8 cellular contexts compared by ENCODE assay signal in the genomic region with DNA sequence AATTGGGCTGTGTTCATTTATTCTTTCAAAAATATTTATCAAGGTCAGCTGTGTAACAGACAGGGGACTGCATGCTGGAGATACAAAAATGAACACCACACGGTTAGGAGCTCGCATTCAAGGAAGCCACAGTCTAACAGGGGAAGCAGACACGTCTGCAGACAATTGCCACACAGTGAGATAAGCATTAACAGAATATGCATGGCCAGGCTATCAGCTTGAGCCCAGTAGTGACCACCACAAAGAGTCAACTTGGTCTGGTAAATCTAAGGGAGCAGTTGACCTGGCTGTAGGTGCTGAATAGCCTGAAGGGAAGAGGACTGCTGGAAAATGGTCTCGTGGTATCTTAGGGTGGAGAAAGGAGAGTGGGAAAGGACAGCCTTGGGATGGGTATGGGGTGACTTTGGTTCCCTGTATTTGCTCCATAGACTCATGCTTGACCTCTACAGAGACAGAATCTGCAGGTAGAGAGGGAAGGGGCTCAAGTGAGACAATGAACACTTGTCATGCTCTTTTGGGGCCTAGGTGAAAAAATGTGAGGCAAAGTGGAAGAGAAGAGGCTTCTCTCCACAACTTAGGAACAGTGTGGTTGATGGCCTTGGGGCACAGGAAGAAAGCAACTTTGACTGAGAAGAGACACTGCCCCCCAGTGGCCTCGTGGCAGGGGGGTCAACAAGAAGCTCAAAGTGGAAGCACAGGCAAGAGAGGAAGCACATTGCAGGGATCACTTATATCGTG. TPM values are rescaled to one million over a fixed set of nuclear protein-coding genes. Genes with fewer than 3 reads are reported as not detected.
A peak's percentile ranks its signal among the peaks of the same experiment; 100 is the strongest.
DNase-seq lines count a peak whose midpoint lies in the region; ATAC-seq and TF ChIP-seq lines count a peak whose summit lies in the region.

No MANE protein-coding gene starts in this region.

- H3K36me3 ChIP-seq in vagina: no peaks in the 10 kb centered on the region

- intact Hi-C loops in posterior vena cava (cut with DNase I): loop anchor here in 1 of 2 donors (2.0 kb wide), 1 partner anchor 181 kb away; no protein-coding TSS in a partner anchor
- intact Hi-C loops in vagina (cut with DNase I): loop anchor here (2.0 to 5.0 kb wide), 2 partner anchors 181 to 695 kb away; no protein-coding TSS in a partner anchor

- TF ChIP-seq POLR2A in vagina (IDR thresholded peaks at IDR 0.05): no peak

- H3K9me3 ChIP-seq in vagina: no peaks in the 10 kb centered on the region

- H3K27ac ChIP-seq in vagina: no peak overlapping the region

- no peaks in the 10 kb centered on the region for H3K4me1 ChIP-seq in vagina

- no peak overlapping the region for H3K4me3 ChIP-seq in vagina

- peak in 2 of 3 experiments; percentile 26 to 48 for TF ChIP-seq CTCF in vagina (IDR thresholded peaks at IDR 0.05)

- peak; percentile 64 for ATAC-seq in GM21717 (IDR thresholded peaks at IDR 0.05; ENCODE audit: unreplicated experiment)

- DNase-seq in COLO829 (ENCODE audit: low spot score): peak; percentile 69
- DNase-seq in MV-4-11 (lab: John Stamatoyannopoulos, UW): peak; percentile 84
- peak; percentile 92 for DNase-seq in SIG-M5 treated with dmso at 0.1 percent for 504 hours (lab: John Stamatoyannopoulos, UW; ENCODE audit: unreplicated experiment)
- DNase-seq in activated effector memory CD4-positive, alpha-beta T cell treated with anti-CD3 and anti-CD28 coated beads, Interleukin-2, amount 50 U/mL, for 16 hours: peak; percentile 88
- peak; percentile 81 for DNase-seq in globus pallidus (ENCODE audit: low spot score)
- peak; percentile 88 for DNase-seq in posterior vena cava (ENCODE audit: low spot score)
- DNase-seq in vagina (ENCODE audit: extremely low spot score in 2 of 2): no peak

- H3K27me3 ChIP-seq in vagina: no peaks in the 10 kb centered on the region

RNA-seq across cellular contexts. Expression of gene NPL, which starts 7.6 kb away (rescaled TPM):
- 10 to 100 TPM; 11.9 to 25.2 TPM for total RNA-seq in posterior vena cava
- total RNA-seq in vagina: 16.2 TPM

RNA-seq across cellular contexts. Expression of gene DHX9, which starts 57.1 kb away (rescaled TPM):
- total RNA-seq in posterior vena cava (100 to 1,000 TPM in 1 of 2 donors, 10 to 100 TPM in 1; 95.6 to 106 TPM), vagina (88.6 TPM)

Comparison
In these comparisons a context has a peak if more than half of its experiments do, and no peak if none do; other contexts are left out.
1. DNase-seq: peak in COLO829 (single experiment), MV-4-11 (single experiment), SIG-M5 treated with dmso at 0.1 percent for 504 hours (single experiment), activated effector memory CD4-positive, alpha-beta T cell treated with anti-CD3 and anti-CD28 coated beads, Interleukin-2, amount 50 U/mL, for 16 hours (single experiment), globus pallidus (single experiment) and posterior vena cava (single experiment); none in vagina (0 of 2).